Comparison of ENCODE assay signal across 1 cellular context in genomic region chr16:684067-684794, GRCh38.
A peak's percentile ranks its signal among the peaks of the same experiment; 100 is the strongest.
TF ChIP-seq lines count a peak whose summit lies in the region.

A gene with protein sequence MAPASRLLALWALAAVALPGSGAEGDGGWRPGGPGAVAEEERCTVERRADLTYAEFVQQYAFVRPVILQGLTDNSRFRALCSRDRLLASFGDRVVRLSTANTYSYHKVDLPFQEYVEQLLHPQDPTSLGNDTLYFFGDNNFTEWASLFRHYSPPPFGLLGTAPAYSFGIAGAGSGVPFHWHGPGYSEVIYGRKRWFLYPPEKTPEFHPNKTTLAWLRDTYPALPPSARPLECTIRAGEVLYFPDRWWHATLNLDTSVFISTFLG (minus strand): TSS chr16:684334. CDS start chr16:684319, 15 bp downstream.

TF ChIP-seq in K562, 482 proteins besides CTCF, POLR2A, EP300 and RAD21 (continued from another document and continues in another):
- TF ChIP-seq, protein P1, sequence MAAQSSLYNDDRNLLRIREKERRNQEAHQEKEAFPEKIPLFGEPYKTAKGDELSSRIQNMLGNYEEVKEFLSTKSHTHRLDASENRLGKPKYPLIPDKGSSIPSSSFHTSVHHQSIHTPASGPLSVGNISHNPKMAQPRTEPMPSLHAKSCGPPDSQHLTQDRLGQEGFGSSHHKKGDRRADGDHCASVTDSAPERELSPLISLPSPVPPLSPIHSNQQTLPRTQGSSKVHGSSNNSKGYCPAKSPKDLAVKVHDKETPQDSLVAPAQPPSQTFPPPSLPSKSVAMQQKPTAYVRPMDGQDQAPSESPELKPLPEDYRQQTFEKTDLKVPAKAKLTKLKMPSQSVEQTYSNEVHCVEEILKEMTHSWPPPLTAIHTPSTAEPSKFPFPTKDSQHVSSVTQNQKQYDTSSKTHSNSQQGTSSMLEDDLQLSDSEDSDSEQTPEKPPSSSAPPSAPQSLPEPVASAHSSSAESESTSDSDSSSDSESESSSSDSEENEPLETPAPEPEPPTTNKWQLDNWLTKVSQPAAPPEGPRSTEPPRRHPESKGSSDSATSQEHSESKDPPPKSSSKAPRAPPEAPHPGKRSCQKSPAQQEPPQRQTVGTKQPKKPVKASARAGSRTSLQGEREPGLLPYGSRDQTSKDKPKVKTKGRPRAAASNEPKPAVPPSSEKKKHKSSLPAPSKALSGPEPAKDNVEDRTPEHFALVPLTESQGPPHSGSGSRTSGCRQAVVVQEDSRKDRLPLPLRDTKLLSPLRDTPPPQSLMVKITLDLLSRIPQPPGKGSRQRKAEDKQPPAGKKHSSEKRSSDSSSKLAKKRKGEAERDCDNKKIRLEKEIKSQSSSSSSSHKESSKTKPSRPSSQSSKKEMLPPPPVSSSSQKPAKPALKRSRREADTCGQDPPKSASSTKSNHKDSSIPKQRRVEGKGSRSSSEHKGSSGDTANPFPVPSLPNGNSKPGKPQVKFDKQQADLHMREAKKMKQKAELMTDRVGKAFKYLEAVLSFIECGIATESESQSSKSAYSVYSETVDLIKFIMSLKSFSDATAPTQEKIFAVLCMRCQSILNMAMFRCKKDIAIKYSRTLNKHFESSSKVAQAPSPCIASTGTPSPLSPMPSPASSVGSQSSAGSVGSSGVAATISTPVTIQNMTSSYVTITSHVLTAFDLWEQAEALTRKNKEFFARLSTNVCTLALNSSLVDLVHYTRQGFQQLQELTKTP (IDR thresholded peaks at IDR 0.05; ENCODE audit: low read depth in 1 of 2, partially characterized antibody in 2 of 2) = no peak
- TF ChIP-seq ZNF121 (CRISPR knock-in tag; conservative IDR thresholded peaks at IDR 0.05) (no peak), PHF8 (IDR thresholded peaks at IDR 0.05; ENCODE audit: borderline replicate concordance, low read length) (peak; percentile 62; the same call in 1 of the 2 replicates), BACH1 (tag; IDR thresholded peaks at IDR 0.05) (no peak), ZBTB7A (IDR thresholded peaks at IDR 0.05; ENCODE audit: borderline replicate concordance, control insufficient read depth, low read depth, low read length) (no peak; the same call in 1 of the 2 replicates), ZNF175 (CRISPR knock-in tag; IDR thresholded peaks at IDR 0.05; ENCODE audit: low read depth) (no peak; the same call in 1 of the 2 replicates), BCLAF1 (IDR thresholded peaks at IDR 0.05; ENCODE audit: borderline replicate concordance in 1 of 2, control insufficient read depth in 1 of 2, low read depth in 2 of 2, low read length in 1 of 2) (no peak), RNF219 (CRISPR knock-in tag; IDR thresholded peaks at IDR 0.05) (no peak), ZNF280B (CRISPR knock-in tag; IDR thresholded peaks at IDR 0.05) (no peak), HMBOX1 (IDR thresholded peaks at IDR 0.05) (no peak), ZNF124 (CRISPR knock-in tag; IDR thresholded peaks at IDR 0.05) (no peak), CBX3 (IDR thresholded peaks at IDR 0.05; ENCODE audit: borderline replicate concordance in 1 of 2, low read length in 2 of 2) (no peak; a peak in 1 of 3 replicates), PML (IDR thresholded peaks at IDR 0.05; ENCODE audit: low read length) (no peak), ZNF184 (CRISPR knock-in tag; IDR thresholded peaks at IDR 0.05) (no peak), DDX20 (tag; IDR thresholded peaks at IDR 0.05; ENCODE audit: low read depth) (no peak), HMG20A (CRISPR knock-in tag; conservative IDR thresholded peaks at IDR 0.05) (no peak), SFPQ (IDR thresholded peaks at IDR 0.05; ENCODE audit: low read depth, low read length) (no peak), ZNF3 (CRISPR knock-in tag; IDR thresholded peaks at IDR 0.05) (no peak), SMARCA5 (IDR thresholded peaks at IDR 0.05) (no peak)
- TF ChIP-seq, protein P2, sequence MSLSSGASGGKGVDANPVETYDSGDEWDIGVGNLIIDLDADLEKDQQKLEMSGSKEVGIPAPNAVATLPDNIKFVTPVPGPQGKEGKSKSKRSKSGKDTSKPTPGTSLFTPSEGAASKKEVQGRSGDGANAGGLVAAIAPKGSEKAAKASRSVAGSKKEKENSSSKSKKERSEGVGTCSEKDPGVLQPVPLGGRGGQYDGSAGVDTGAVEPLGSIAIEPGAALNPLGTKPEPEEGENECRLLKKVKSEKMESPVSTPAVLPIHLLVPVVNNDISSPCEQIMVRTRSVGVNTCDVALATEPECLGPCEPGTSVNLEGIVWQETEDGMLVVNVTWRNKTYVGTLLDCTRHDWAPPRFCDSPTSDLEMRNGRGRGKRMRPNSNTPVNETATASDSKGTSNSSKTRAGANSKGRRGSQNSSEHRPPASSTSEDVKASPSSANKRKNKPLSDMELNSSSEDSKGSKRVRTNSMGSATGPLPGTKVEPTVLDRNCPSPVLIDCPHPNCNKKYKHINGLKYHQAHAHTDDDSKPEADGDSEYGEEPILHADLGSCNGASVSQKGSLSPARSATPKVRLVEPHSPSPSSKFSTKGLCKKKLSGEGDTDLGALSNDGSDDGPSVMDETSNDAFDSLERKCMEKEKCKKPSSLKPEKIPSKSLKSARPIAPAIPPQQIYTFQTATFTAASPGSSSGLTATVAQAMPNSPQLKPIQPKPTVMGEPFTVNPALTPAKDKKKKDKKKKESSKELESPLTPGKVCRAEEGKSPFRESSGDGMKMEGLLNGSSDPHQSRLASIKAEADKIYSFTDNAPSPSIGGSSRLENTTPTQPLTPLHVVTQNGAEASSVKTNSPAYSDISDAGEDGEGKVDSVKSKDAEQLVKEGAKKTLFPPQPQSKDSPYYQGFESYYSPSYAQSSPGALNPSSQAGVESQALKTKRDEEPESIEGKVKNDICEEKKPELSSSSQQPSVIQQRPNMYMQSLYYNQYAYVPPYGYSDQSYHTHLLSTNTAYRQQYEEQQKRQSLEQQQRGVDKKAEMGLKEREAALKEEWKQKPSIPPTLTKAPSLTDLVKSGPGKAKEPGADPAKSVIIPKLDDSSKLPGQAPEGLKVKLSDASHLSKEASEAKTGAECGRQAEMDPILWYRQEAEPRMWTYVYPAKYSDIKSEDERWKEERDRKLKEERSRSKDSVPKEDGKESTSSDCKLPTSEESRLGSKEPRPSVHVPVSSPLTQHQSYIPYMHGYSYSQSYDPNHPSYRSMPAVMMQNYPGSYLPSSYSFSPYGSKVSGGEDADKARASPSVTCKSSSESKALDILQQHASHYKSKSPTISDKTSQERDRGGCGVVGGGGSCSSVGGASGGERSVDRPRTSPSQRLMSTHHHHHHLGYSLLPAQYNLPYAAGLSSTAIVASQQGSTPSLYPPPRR (CRISPR knock-in tag; IDR thresholded peaks at IDR 0.05; ENCODE audit: borderline replicate concordance) = 0 out of 2 replicates have a peak, but pooled peaks have one; percentile 47
- TF ChIP-seq, protein P3, sequence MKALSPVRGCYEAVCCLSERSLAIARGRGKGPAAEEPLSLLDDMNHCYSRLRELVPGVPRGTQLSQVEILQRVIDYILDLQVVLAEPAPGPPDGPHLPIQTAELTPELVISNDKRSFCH (CRISPR knock-in tag; IDR thresholded peaks at IDR 0.05) = no peak
- TF ChIP-seq, protein P3 (tag; IDR thresholded peaks at IDR 0.05) = peak; percentile 61; the same call in 1 of the 2 replicates
- TF ChIP-seq, protein P4, sequence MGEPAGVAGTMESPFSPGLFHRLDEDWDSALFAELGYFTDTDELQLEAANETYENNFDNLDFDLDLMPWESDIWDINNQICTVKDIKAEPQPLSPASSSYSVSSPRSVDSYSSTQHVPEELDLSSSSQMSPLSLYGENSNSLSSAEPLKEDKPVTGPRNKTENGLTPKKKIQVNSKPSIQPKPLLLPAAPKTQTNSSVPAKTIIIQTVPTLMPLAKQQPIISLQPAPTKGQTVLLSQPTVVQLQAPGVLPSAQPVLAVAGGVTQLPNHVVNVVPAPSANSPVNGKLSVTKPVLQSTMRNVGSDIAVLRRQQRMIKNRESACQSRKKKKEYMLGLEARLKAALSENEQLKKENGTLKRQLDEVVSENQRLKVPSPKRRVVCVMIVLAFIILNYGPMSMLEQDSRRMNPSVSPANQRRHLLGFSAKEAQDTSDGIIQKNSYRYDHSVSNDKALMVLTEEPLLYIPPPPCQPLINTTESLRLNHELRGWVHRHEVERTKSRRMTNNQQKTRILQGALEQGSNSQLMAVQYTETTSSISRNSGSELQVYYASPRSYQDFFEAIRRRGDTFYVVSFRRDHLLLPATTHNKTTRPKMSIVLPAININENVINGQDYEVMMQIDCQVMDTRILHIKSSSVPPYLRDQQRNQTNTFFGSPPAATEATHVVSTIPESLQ (CRISPR knock-in tag; IDR thresholded peaks at IDR 0.05) = no peak
- TF ChIP-seq, protein P5, sequence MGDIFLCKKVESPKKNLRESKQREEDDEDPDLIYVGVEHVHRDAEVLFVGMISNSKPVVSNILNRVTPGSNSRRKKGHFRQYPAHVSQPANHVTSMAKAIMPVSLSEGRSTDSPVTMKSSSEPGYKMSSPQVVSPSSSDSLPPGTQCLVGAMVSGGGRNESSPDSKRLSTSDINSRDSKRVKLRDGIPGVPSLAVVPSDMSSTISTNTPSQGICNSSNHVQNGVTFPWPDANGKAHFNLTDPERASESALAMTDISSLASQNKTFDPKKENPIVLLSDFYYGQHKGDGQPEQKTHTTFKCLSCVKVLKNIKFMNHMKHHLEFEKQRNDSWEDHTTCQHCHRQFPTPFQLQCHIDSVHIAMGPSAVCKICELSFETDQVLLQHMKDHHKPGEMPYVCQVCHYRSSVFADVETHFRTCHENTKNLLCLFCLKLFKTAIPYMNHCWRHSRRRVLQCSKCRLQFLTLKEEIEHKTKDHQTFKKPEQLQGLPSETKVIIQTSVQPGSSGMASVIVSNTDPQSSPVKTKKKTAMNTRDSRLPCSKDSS (IDR thresholded peaks at IDR 0.05; ENCODE audit: low read depth, partially characterized antibody) = no peak
